8 cellular contexts compared by ENCODE assay signal in genomic region chr10:3749597-3750351, GRCh38. TPM values are rescaled to one million over a fixed set of nuclear protein-coding genes. Genes with fewer than 3 reads are reported as not detected.
A peak's percentile ranks its signal among the peaks of the same experiment; 100 is the strongest.
DNase-seq lines count a peak whose midpoint lies in the region; ATAC-seq and TF ChIP-seq lines count a peak whose summit lies in the region.

No MANE protein-coding gene starts in this region.

- no peaks in the 10 kb centered on the region for H3K27me3 ChIP-seq in lung (ENCODE audit: control insufficient read depth, insufficient read depth)

- peak; percentile 50 for DNase-seq in AG08396 (ENCODE audit: low spot score)
- DNase-seq in brain pericyte (ENCODE audit: low read depth, low spot score) = peak; percentile 44
- no peak for DNase-seq in lung (ENCODE audit: low spot score)
- DNase-seq in ureter (ENCODE audit: low spot score) = peak; percentile 70
- DNase-seq in D341Med (ENCODE audit: low spot score) = no peak
- no peak for DNase-seq in GDM1 (lab: John Stamatoyannopoulos, UW)
- no peak for DNase-seq in RKO (ENCODE audit: low spot score)

- ATAC-seq in lung (ENCODE audit: insufficient read depth, low FRiP score) = no peak

- TF ChIP-seq CTCF in HEK293 (tag by site-specific recombination; IDR thresholded peaks at IDR 0.05) = no peak
- no peak for TF ChIP-seq CTCF in lung (IDR thresholded peaks at IDR 0.05; ENCODE audit: control extremely low read depth, extremely low read depth)

- H3K9me3 ChIP-seq in HEK293 (ENCODE audit: control insufficient read depth, insufficient read depth, low read depth, low read length) = no peaks in the 10 kb centered on the region
- no peaks in the 10 kb centered on the region for H3K9me3 ChIP-seq in lung (ENCODE audit: control insufficient read depth in 2 of 2, insufficient read depth in 1 of 2, low read length in 1 of 2)

- H3K4me1 ChIP-seq in HEK293 (ENCODE audit: control insufficient read depth, insufficient read depth, low read length) = peaks cover 5% of the 10 kb centered on the region; the same call in 1 of the 2 replicates
- peaks cover 7 to 19% of the 10 kb centered on the region in 2 donors for H3K4me1 ChIP-seq in lung (ENCODE audit: control insufficient read depth in 2 of 2, insufficient read depth in 2 of 2, low read length in 2 of 2)

- no peaks in the 10 kb centered on the region for H3K36me3 ChIP-seq in HEK293 (ENCODE audit: control insufficient read depth in 2 of 2, insufficient read depth in 1 of 2, low read length in 2 of 2)
- H3K36me3 ChIP-seq in lung (ENCODE audit: control insufficient read depth in 2 of 2, insufficient read depth in 2 of 2, low read length in 2 of 2) = no peaks in the 10 kb centered on the region

- POLR2A ChIA-PET in HEK293 (lab: Yijun Ruan, JAX) = no interaction called here

- WGBS in lung, 2 donors = 8 to 27% methylated on average over 15 of the region's 15 CpGs

- H3K27ac ChIP-seq in HEK293 (ENCODE audit: extremely low read depth, low read depth, low read length) = no peak overlapping the region
- H3K27ac ChIP-seq in lung (ENCODE audit: low read depth in 1 of 2, low read length in 1 of 2) = peak overlapping the region; percentile 72 to 75

- H3K4me3 ChIP-seq in HEK293 (ENCODE audit: low read depth, low read length) = no peak overlapping the region
- no peak overlapping the region for H3K4me3 ChIP-seq in lung

- CTCF ChIA-PET in HEK293 (lab: Yijun Ruan, JAX) = no interaction called here

TF ChIP-seq in HEK293, 187 proteins besides CTCF, POLR2A, EP300 and RAD21:
- TF ChIP-seq ZNF280C (tag by site-specific recombination; IDR thresholded peaks at IDR 0.05) (no peak), GLI2 (tag by site-specific recombination; IDR thresholded peaks at IDR 0.05; ENCODE audit: borderline replicate concordance, low read depth) (no peak), PRDM4 (tag by site-specific recombination; IDR thresholded peaks at IDR 0.05) (no peak), ZIC2 (tag by site-specific recombination; IDR thresholded peaks at IDR 0.05) (0 out of 2 replicates have a peak, but pooled peaks have one; percentile 23), ZXDB (tag by site-specific recombination; IDR thresholded peaks at IDR 0.05) (0 out of 2 replicates have a peak, but pooled peaks have one; percentile 15), ZNF223 (tag by site-specific recombination; IDR thresholded peaks at IDR 0.05) (no peak), ZNF426 (tag by site-specific recombination; IDR thresholded peaks at IDR 0.05) (no peak), ZNF600 (tag by site-specific recombination; IDR thresholded peaks at IDR 0.05) (no peak), ZNF211 (tag by site-specific recombination; IDR thresholded peaks at IDR 0.05; ENCODE audit: low read depth) (no peak), TRIM28 (IDR thresholded peaks at IDR 0.05; ENCODE audit: borderline replicate concordance, low read length) (peak; percentile 49; the same call in 1 of the 2 replicates), SP7 (tag by site-specific recombination; IDR thresholded peaks at IDR 0.05) (no peak), ZNF423 (tag by site-specific recombination; IDR thresholded peaks at IDR 0.05) (no peak)
TF ChIP-seq in HEK293: peak in this region for 3.

RNA-seq across cellular contexts. Expression of gene KLF6, which starts 35.2 kb away (rescaled TPM):
- total RNA-seq in lung (100 to 1,000 TPM; 173 to 264 TPM), ureter (171 TPM)
- 100 to 1,000 TPM in 1 of 2 donors, 10 to 100 TPM in 1; 45.6 to 146 TPM for polyA plus RNA-seq in lung

Comparison
In these comparisons a context has a peak if more than half of its experiments do, and no peak if none do; other contexts are left out.
1. DNase-seq: peak in AG08396 (single experiment), brain pericyte (single experiment) and ureter (single experiment); none in lung (single experiment), D341Med (single experiment), GDM1 (single experiment) and RKO (single experiment).